In the genomic region with DNA sequence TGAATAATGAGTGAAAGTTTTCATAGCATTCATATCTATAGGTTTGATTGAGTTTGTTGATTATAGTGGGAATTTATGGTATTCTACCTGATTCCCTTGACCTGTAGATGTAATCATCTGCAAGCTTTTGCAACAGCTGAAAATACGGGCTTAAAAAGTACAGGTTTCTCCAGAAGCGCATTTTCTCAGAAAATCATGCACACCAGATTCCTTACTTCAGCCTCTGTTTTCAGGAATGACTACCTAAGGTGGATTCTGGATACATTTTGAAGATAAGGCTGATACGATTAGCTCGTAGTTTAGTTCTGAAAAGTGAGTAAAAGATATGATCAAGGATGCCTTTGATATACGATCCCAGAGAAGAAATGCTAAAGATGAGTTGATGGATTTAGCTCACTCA, we compare ENCODE assay signal across 27 cellular contexts.
DNase-seq lines count a peak whose midpoint lies in the region.
"Had no signal": no experiment of that assay in that cellular context is flagged by ENCODE, and none has a peak within 500 bp of the region (broad histone marks: within the 10 kb centered on the region; RNA-seq: fewer than 3 reads in every experiment).

No MANE protein-coding gene starts in this region.

- no peak overlapping the region for H2AFZ ChIP-seq in trophoblast cell (ENCODE audit: insufficient read depth, low read length, poor library complexity)

- H3K14ac ChIP-seq in trophoblast cell (ENCODE audit: low read length): no peak overlapping the region

- DNase-seq in trophoblast cell: peak; percentile 2 to 90
- no peak for DNase-seq in NCI-H748 (lab: John Stamatoyannopoulos, UW; ENCODE audit: unreplicated experiment)
- DNase-seq: 8988T; ACHN; AML-193; BE2C; C1 segment of cervical spinal cord; Caco-2; Calu3; CD4-positive, alpha-beta memory T cell; CD4-positive, alpha-beta T cell; CD4-positive, CD25-positive, alpha-beta regulatory T cell; CD8-positive, alpha-beta memory T cell; CD8-positive, alpha-beta T cell; COR-L47; DMS 273 treated with DMSO at 0.1 percent for 48 hours; DMS153; DMS53; DMS79; DMS79 treated with DMSO at 0.1 percent for 48 hours; DND-41; EL had no signal

- no peak overlapping the region for H3K18ac ChIP-seq in trophoblast cell (ENCODE audit: low read length)

- H3K4me3 ChIP-seq in trophoblast cell (ENCODE audit: low read depth, low read length): no peak overlapping the region
- H3K4me3 ChIP-seq: A549; BLaER1; BLaER1 treated with 17β-estradiol and CSF1 and Interleukin-3, amounts not matched to agents 10 nM and 100 nM had no signal

- H3K27me3 ChIP-seq in trophoblast cell (ENCODE audit: insufficient read depth, low read length): no peaks in the 10 kb centered on the region
- H3K27me3 ChIP-seq: BE2C; BLaER1; BLaER1 treated with 17β-estradiol and CSF1 and Interleukin-3, amounts not matched to agents 10 nM and 100 nM had no signal

- H2BK120ac ChIP-seq in trophoblast cell (ENCODE audit: insufficient read depth, low read length, poor library complexity): no peak overlapping the region

- no peaks in the 10 kb centered on the region for H3K4me1 ChIP-seq in trophoblast cell (ENCODE audit: control insufficient read depth in 1 of 2, insufficient read depth in 2 of 2, low read length in 2 of 2)
- H3K4me1 ChIP-seq: A549; BE2C; BLaER1; BLaER1 treated with 17β-estradiol and CSF1 and Interleukin-3, amounts not matched to agents 10 nM and 100 nM; Caco-2 had no signal

- H3K4me2 ChIP-seq in trophoblast cell (ENCODE audit: low read length): no peak overlapping the region
- H3K4me2 ChIP-seq: A549; BLaER1; BLaER1 treated with 17β-estradiol and CSF1 and Interleukin-3, amounts not matched to agents 10 nM and 100 nM had no signal

- H3K9ac ChIP-seq in trophoblast cell (ENCODE audit: low read length): no peak overlapping the region
- H3K9ac ChIP-seq: BLaER1; BLaER1 treated with 17β-estradiol and CSF1 and Interleukin-3, amounts not matched to agents 10 nM and 100 nM had no signal

- H2AK5ac ChIP-seq in trophoblast cell (ENCODE audit: low read length): no peak overlapping the region

- H3K79me2 ChIP-seq in trophoblast cell (ENCODE audit: control insufficient read depth, insufficient read depth, low read length, poor library complexity): no peaks in the 10 kb centered on the region

- H3K9me3 ChIP-seq in trophoblast cell (ENCODE audit: insufficient read depth, low read depth, low read length): no peaks in the 10 kb centered on the region
- H3K9me3 ChIP-seq: A549; BE2C; BLaER1; BLaER1 treated with 17β-estradiol and CSF1 and Interleukin-3, amounts not matched to agents 10 nM and 100 nM; Caco-2 had no signal

- no peak overlapping the region for H2BK12ac ChIP-seq in trophoblast cell (ENCODE audit: low read length)

- no peak overlapping the region for H2BK5ac ChIP-seq in trophoblast cell (ENCODE audit: low read depth, low read length, poor library complexity)

- no peak overlapping the region for H4K91ac ChIP-seq in trophoblast cell (ENCODE audit: low read depth, low read length)

- no CpG with 5 or more reads among the region's 5 CpGs for whole genome bisulfite sequencing in trophoblast cell (ENCODE audit: extremely low coverage, insufficient coverage, insufficient read length)

- H3K36me3 ChIP-seq in trophoblast cell (ENCODE audit: control insufficient read depth in 1 of 2, insufficient read depth in 2 of 2, low read length in 2 of 2): no peaks in the 10 kb centered on the region
- H3K36me3 ChIP-seq: BE2C; BLaER1; BLaER1 treated with 17β-estradiol and CSF1 and Interleukin-3, amounts not matched to agents 10 nM and 100 nM had no signal

- H3K79me1 ChIP-seq in trophoblast cell (ENCODE audit: low read length): no peaks in the 10 kb centered on the region

- H3K4ac ChIP-seq in trophoblast cell (ENCODE audit: low read depth, low read length): no peak overlapping the region

- no peak overlapping the region for H3K23ac ChIP-seq in trophoblast cell (ENCODE audit: low read length)

- no peak overlapping the region for H3K27ac ChIP-seq in trophoblast cell (ENCODE audit: low read depth, low read length)
- H3K27ac ChIP-seq: 22Rv1; A549; BLaER1; BLaER1 treated with 17β-estradiol and CSF1 and Interleukin-3, amounts not matched to agents 10 nM and 100 nM; C4-2B had no signal

- H4K12ac ChIP-seq in trophoblast cell (ENCODE audit: low read depth, low read length): no peak overlapping the region

- no peak overlapping the region for H4K8ac ChIP-seq in trophoblast cell (ENCODE audit: low read depth, low read length)
